Comparison of ENCODE assay signal across 8 cellular contexts in the genomic region with DNA sequence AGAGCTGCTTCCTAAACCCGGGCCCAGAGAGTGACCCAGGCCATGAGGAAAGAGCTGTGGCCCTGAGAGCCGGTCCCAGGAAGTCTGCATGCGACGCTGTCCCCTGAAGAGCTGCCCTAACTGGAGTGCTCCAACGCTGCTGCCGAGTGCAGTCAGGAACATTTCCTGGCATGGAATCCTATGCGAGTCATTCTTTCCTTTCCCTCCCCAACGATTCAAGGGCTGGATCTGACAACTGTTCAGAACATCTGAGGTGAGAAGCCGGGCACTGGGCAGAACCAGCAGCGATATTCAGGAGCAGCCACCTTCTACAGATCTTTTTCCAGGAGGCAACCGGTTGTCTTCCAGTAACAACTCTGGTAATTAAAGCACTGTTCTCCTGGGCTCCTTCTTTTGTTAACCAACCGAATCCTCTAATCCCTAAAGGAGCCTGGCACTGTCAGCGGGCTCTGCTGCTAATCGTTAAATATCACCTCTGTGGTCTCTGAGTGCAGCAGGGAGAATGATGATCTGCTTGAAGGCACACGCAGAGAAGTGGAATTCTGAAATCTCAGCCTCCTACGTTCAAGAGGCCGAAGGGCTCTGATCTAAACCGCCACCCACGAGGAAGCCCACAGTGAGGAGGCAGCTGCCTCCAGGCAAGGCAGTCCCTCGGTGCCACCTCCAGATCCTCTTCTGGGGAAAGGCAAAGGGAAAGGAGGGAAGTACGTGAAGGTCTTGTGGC. TPM values are rescaled to one million over a fixed set of nuclear protein-coding genes. Genes with fewer than 3 reads are reported as not detected.
A peak's percentile ranks its signal among the peaks of the same experiment; 100 is the strongest.
DNase-seq lines count a peak whose midpoint lies in the region; TF ChIP-seq lines count a peak whose summit lies in the region.

No MANE protein-coding gene starts in this region.

- CTCF ChIA-PET in activated naive CD4-positive, alpha-beta T cell treated with anti-CD3 and anti-CD28 coated beads for 36 hours (lab: Charles Lee) = interaction anchor here (0.7 to 1.1 kb wide), 4 partner anchors 24 to 476 kb away, joined by 3 to 7 read pairs (median 4); no protein-coding TSS in a partner anchor
- CTCF ChIA-PET in mammary epithelial cell (lab: Charles Lee; ENCODE audit: low non-redundant PET) = interaction anchor here (0.6 kb wide), 1 partner anchor 35 kb away, joined by 3 read pairs; no protein-coding TSS in a partner anchor

- dilution Hi-C loops in mammary epithelial cell (cut with HindIII; ENCODE audit: low sequenced_read_pairs) = no loop called here

- H3K36me3 ChIP-seq in mammary epithelial cell (ENCODE audit: insufficient read depth, low read length) = no peaks in the 10 kb centered on the region
- peaks cover 0 to 75% (median 10%) of the 10 kb centered on the region in 6 donors for H3K36me3 ChIP-seq in spleen

- peak overlapping the region; percentile 44 for H3K27ac Mint-ChIP-seq in activated naive CD4-positive, alpha-beta T cell treated with anti-CD3 and anti-CD28 coated beads for 36 hours

- H3K4me1 Mint-ChIP-seq in activated naive CD4-positive, alpha-beta T cell treated with anti-CD3 and anti-CD28 coated beads for 36 hours (ENCODE audit: low read depth) = peaks cover 47% of the 10 kb centered on the region

- no peaks in the 10 kb centered on the region for H3K9me3 Mint-ChIP-seq in activated naive CD4-positive, alpha-beta T cell treated with anti-CD3 and anti-CD28 coated beads for 36 hours

- peak overlapping the region; percentile 58 for H2AFZ ChIP-seq in mammary epithelial cell (ENCODE audit: low read depth, low read length)

- H3K4me2 ChIP-seq in mammary epithelial cell (ENCODE audit: insufficient read depth, low read depth, low read length) = peak overlapping the region; percentile 46

- no peaks in the 10 kb centered on the region for H3K27me3 Mint-ChIP-seq in activated naive CD4-positive, alpha-beta T cell treated with anti-CD3 and anti-CD28 coated beads for 36 hours (ENCODE audit: low read depth)

- H3K4me3 Mint-ChIP-seq in activated naive CD4-positive, alpha-beta T cell treated with anti-CD3 and anti-CD28 coated beads for 36 hours = no peak overlapping the region

- H3K36me3 Mint-ChIP-seq in activated naive CD4-positive, alpha-beta T cell treated with anti-CD3 and anti-CD28 coated beads for 36 hours (ENCODE audit: low read depth) = peaks cover 2% of the 10 kb centered on the region

- H3K4me1 ChIP-seq in mammary epithelial cell (ENCODE audit: insufficient read depth, low read length) = peaks cover 19% of the 10 kb centered on the region
- H3K4me1 ChIP-seq in spleen = peaks cover 33 to 99% (median 70%) of the 10 kb centered on the region in 6 donors

- H3K4me3 ChIP-seq in mammary epithelial cell (replicated peaks in 1 of 3; ENCODE audit: insufficient read depth in 1 of 3, low read depth in 2 of 3, low read length in 3 of 3) = no peak overlapping the region
- H3K4me3 ChIP-seq in spleen = no peak overlapping the region

- BruUV-seq in mammary epithelial cell (replicated peaks; lab: Mats Ljungman, UMichigan) = no TSS peak

- 6% methylated on average over 17 of the region's 21 CpGs for WGBS in mammary epithelial cell (ENCODE audit: low coverage, missing lambda C conversion rate)
- WGBS in spleen, 5 donors = 51 to 74% (median 64%) methylated on average over 21 of the region's 21 CpGs

- H3K79me2 ChIP-seq in mammary epithelial cell (ENCODE audit: insufficient read depth, low read length) = peaks cover 27% of the 10 kb centered on the region

- TF ChIP-seq CTCF in mammary epithelial cell (conservative IDR thresholded peaks at IDR 0.05 in 1 of 2, IDR thresholded peaks at IDR 0.05 in 1 of 2; ENCODE audit: extremely low read depth in 1 of 2, insufficient read depth in 1 of 2, low read depth in 1 of 2, low read length in 2 of 2) (no peak), spleen (IDR thresholded peaks at IDR 0.05 in 8 of 11, conservative IDR thresholded peaks at IDR 0.05 in 3 of 11) (no peak)

- intact Hi-C loops in activated naive CD4-positive, alpha-beta T cell treated with anti-CD3 and anti-CD28 coated beads for 36 hours (cut with micrococcal nuclease) = no loop called here
- intact Hi-C loops in mammary epithelial cell (cut with micrococcal nuclease) (loop anchor here (1.0 to 10.0 kb wide), 6 partner anchors 23 to 471 kb away; no protein-coding TSS in a partner anchor), spleen (cut with DNase I; ENCODE audit: low total_unique reads) (loop anchor here (10.0 kb wide), 1 partner anchor 51 kb away; no protein-coding TSS in a partner anchor)

- H3K27me3 ChIP-seq in mammary epithelial cell (ENCODE audit: insufficient read depth, low read length) = no peaks in the 10 kb centered on the region
- no peaks in the 10 kb centered on the region for H3K27me3 ChIP-seq in spleen (replicated peaks in 1 of 7)

- TF ChIP-seq POLR2A in spleen (IDR thresholded peaks at IDR 0.05) = no peak

- in situ Hi-C loops in mammary epithelial cell (cut with MboI; ENCODE audit: low sequenced_read_pairs in 2 of 2) = no loop called here

- H3K27ac ChIP-seq in mammary epithelial cell (ENCODE audit: insufficient read depth, low read depth, low read length) = peak overlapping the region; percentile 37
- H3K27ac ChIP-seq in spleen = peak overlapping the region; percentile 47 to 84 (median 74)

- H4K20me1 ChIP-seq in mammary epithelial cell (ENCODE audit: insufficient read depth, low read length) = no peaks in the 10 kb centered on the region

- H3K9ac ChIP-seq in mammary epithelial cell (ENCODE audit: insufficient read depth, low read length) = peak overlapping the region; percentile 12

- no peak for DNase-seq in activated naive CD4-positive, alpha-beta T cell treated with anti-CD3 and anti-CD28 coated beads for 36 hours
- DNase-seq in activated naive CD4-positive, alpha-beta T cell (lab: John Stamatoyannopoulos, UW) = no peak
- DNase-seq in mammary epithelial cell (peak; percentile 63), kidney tubule cell (ENCODE audit: low spot score) (peak; percentile 86), spleen (no peak), NCI-H1930 (lab: John Stamatoyannopoulos, UW) (no peak), OCI-M2 (lab: John Stamatoyannopoulos, UW; ENCODE audit: unreplicated experiment) (no peak), SKM-1 (lab: John Stamatoyannopoulos, UW; ENCODE audit: unreplicated experiment) (no peak)

- H3K9me3 ChIP-seq in mammary epithelial cell (replicated peaks; ENCODE audit: insufficient read depth, low read length) = no peaks in the 10 kb centered on the region
- no peaks in the 10 kb centered on the region for H3K9me3 ChIP-seq in spleen

RNA-seq across cellular contexts. Expression of a gene that starts 55.8 kb away (rescaled TPM):
- under 1 TPM; 0.52 to 0.74 TPM for total RNA-seq in activated naive CD4-positive, alpha-beta T cell treated with anti-CD3 and anti-CD28 coated beads for 36 hours
- total RNA-seq in mammary epithelial cell (under 1 TPM; 0.50 to 0.54 TPM), spleen (1 to 10 TPM; 2.2 to 3.3 (median 2.9) TPM)
- polyA plus RNA-seq in mammary epithelial cell (0.28 TPM), spleen (1 to 10 TPM; 1.3 to 2.9 (median 1.4) TPM)
- not detected for polyA minus RNA-seq in mammary epithelial cell

Comparison
In these comparisons a context has a peak if more than half of its experiments do, and no peak if none do; other contexts are left out.
1. DNase-seq: peak in mammary epithelial cell (single experiment) and kidney tubule cell (single experiment); none in activated naive CD4-positive, alpha-beta T cell treated with anti-CD3 and anti-CD28 coated beads for 36 hours (single experiment), activated naive CD4-positive, alpha-beta T cell (0 of 4), spleen (single experiment), NCI-H1930 (0 of 2), OCI-M2 (single experiment) and SKM-1 (single experiment).